Comparison of ENCODE assay signal across 9 cellular contexts in genomic region chr19:55809381-55810058, GRCh38. TPM values are rescaled to one million over a fixed set of nuclear protein-coding genes. Genes with fewer than 3 reads are reported as not detected.
DNase-seq lines count a peak whose midpoint lies in the region; ATAC-seq lines count a peak whose summit lies in the region.
"Had no signal": no experiment of that assay in that cellular context is flagged by ENCODE, and none has a peak within 500 bp of the region (broad histone marks: within the 10 kb centered on the region; RNA-seq: fewer than 3 reads in every experiment).

No MANE protein-coding gene starts in this region.

- no peak overlapping the region for H3K4me3 ChIP-seq in Jurkat, Clone E6-1 (ENCODE audit: low read length)

- H3K36me3 Mint-ChIP-seq in activated naive CD8-positive, alpha-beta T cell treated with anti-CD3 and anti-CD28 coated beads, Interleukin-2, amount 10 ng/mL, durations not matched to agents 7 days and 5 days = no peaks in the 10 kb centered on the region
- H3K36me3 Mint-ChIP-seq: activated naive CD8-positive, alpha-beta T cell had no signal

- DNase-seq in NCI-H1417 (lab: John Stamatoyannopoulos, UW) (peak; percentile 35 to 89 (median 74)), NCI-H1417 treated with DMSO at 0.1 percent for 48 hours (lab: John Stamatoyannopoulos, UW) (no peak), NOMO-1 treated with DMSO at 0.1 percent for 48 hours (lab: John Stamatoyannopoulos, UW; ENCODE audit: unreplicated experiment) (peak; percentile 59), kidney tubule cell (ENCODE audit: low spot score) (peak; percentile 81)
- DNase-seq in Jurkat, Clone E6-1 (ENCODE audit: low read depth, low spot score) = peak; percentile 86
- peak; percentile 29 for DNase-seq in activated naive CD8-positive, alpha-beta T cell treated with anti-CD3 and anti-CD28 coated beads, Interleukin-2, amount 10 ng/mL, durations not matched to agents 7 days and 5 days
- DNase-seq in stimulated activated naive CD8-positive, alpha-beta T cell treated with anti-CD3 and anti-CD28 coated beads, Interleukin-15, amount 100 ng/mL, for 72 hours = peak; percentile 39 to 68

- H3K4me3 Mint-ChIP-seq in activated naive CD8-positive, alpha-beta T cell treated with anti-CD3 and anti-CD28 coated beads, Interleukin-2, amount 10 ng/mL, durations not matched to agents 7 days and 5 days = no peak overlapping the region
- H3K4me3 Mint-ChIP-seq in stimulated activated naive CD8-positive, alpha-beta T cell treated with anti-CD3 and anti-CD28 coated beads, Interleukin-15, amount 100 ng/mL, for 72 hours = no peak overlapping the region
- H3K4me3 Mint-ChIP-seq: activated naive CD8-positive, alpha-beta T cell had no signal

- no peak overlapping the region for H3K27ac Mint-ChIP-seq in activated naive CD8-positive, alpha-beta T cell treated with anti-CD3 and anti-CD28 coated beads, Interleukin-2, amount 10 ng/mL, durations not matched to agents 7 days and 5 days
- H3K27ac Mint-ChIP-seq in stimulated activated naive CD8-positive, alpha-beta T cell treated with anti-CD3 and anti-CD28 coated beads, Interleukin-15, amount 100 ng/mL, for 72 hours = no peak overlapping the region
- H3K27ac Mint-ChIP-seq: activated naive CD8-positive, alpha-beta T cell had no signal

- H3K9me3 Mint-ChIP-seq in activated naive CD8-positive, alpha-beta T cell treated with anti-CD3 and anti-CD28 coated beads, Interleukin-2, amount 10 ng/mL, durations not matched to agents 7 days and 5 days = peaks cover 1% of the 10 kb centered on the region
- H3K9me3 Mint-ChIP-seq in stimulated activated naive CD8-positive, alpha-beta T cell treated with anti-CD3 and anti-CD28 coated beads, Interleukin-15, amount 100 ng/mL, for 72 hours = peaks cover 24 to 37% of the 10 kb centered on the region in 2 donors

- ATAC-seq in activated naive CD8-positive, alpha-beta T cell treated with anti-CD3 and anti-CD28 coated beads, Interleukin-2, amount 10 ng/mL, durations not matched to agents 7 days and 5 days (ENCODE audit: low read depth) = no peak
- peak; percentile 93 for ATAC-seq in stimulated activated naive CD8-positive, alpha-beta T cell treated with anti-CD3 and anti-CD28 coated beads, Interleukin-15, amount 100 ng/mL, for 72 hours
- no peak for ATAC-seq in HG02610 (IDR thresholded peaks at IDR 0.05; ENCODE audit: unreplicated experiment)

- POLR2A ChIA-PET in activated naive CD8-positive, alpha-beta T cell treated with anti-CD3 and anti-CD28 coated beads, Interleukin-2, amount 10 ng/mL, durations not matched to agents 7 days and 5 days (lab: Charles Lee) = interaction anchor here (0.5 kb wide), 1 partner anchor 175 kb away, joined by 6 read pairs; no protein-coding TSS in a partner anchor

- H3K27me3 Mint-ChIP-seq in activated naive CD8-positive, alpha-beta T cell treated with anti-CD3 and anti-CD28 coated beads, Interleukin-2, amount 10 ng/mL, durations not matched to agents 7 days and 5 days = peaks cover 3% of the 10 kb centered on the region
- peaks cover 41% of the 10 kb centered on the region for H3K27me3 Mint-ChIP-seq in stimulated activated naive CD8-positive, alpha-beta T cell treated with anti-CD3 and anti-CD28 coated beads, Interleukin-15, amount 100 ng/mL, for 72 hours

- H3K4me1 Mint-ChIP-seq in activated naive CD8-positive, alpha-beta T cell treated with anti-CD3 and anti-CD28 coated beads, Interleukin-2, amount 10 ng/mL, durations not matched to agents 7 days and 5 days = peaks cover 4% of the 10 kb centered on the region
- no peaks in the 10 kb centered on the region for H3K4me1 Mint-ChIP-seq in stimulated activated naive CD8-positive, alpha-beta T cell treated with anti-CD3 and anti-CD28 coated beads, Interleukin-15, amount 100 ng/mL, for 72 hours

RNA-seq across cellular contexts. Expression of gene NLRP11, which starts 22.3 kb away (rescaled TPM):
- not detected for polyA plus RNA-seq in Jurkat, Clone E6-1 (2012; ENCODE audit: insufficient read depth, insufficient read length)
- total RNA-seq in activated naive CD8-positive, alpha-beta T cell treated with anti-CD3 and anti-CD28 coated beads, Interleukin-2, amount 10 ng/mL, durations not matched to agents 7 days and 5 days = not detected

RNA-seq across cellular contexts. Expression of gene NLRP4, which starts 26.8 kb away (rescaled TPM):
- not detected for polyA plus RNA-seq in Jurkat, Clone E6-1 (2012; ENCODE audit: insufficient read depth, insufficient read length)
- not detected for total RNA-seq in activated naive CD8-positive, alpha-beta T cell treated with anti-CD3 and anti-CD28 coated beads, Interleukin-2, amount 10 ng/mL, durations not matched to agents 7 days and 5 days

RNA-seq across cellular contexts. Expression of gene RFPL4AL1, which starts 40.6 kb away (rescaled TPM):
- not detected for polyA plus RNA-seq in Jurkat, Clone E6-1 (2012; ENCODE audit: insufficient read depth, insufficient read length)
- not detected for total RNA-seq in activated naive CD8-positive, alpha-beta T cell treated with anti-CD3 and anti-CD28 coated beads, Interleukin-2, amount 10 ng/mL, durations not matched to agents 7 days and 5 days

RNA-seq across cellular contexts. Expression of gene RFPL4A, which starts 50.6 kb away (rescaled TPM):
- polyA plus RNA-seq in Jurkat, Clone E6-1 (2012; ENCODE audit: insufficient read depth, insufficient read length) = not detected
- not detected for total RNA-seq in activated naive CD8-positive, alpha-beta T cell treated with anti-CD3 and anti-CD28 coated beads, Interleukin-2, amount 10 ng/mL, durations not matched to agents 7 days and 5 days
